Comparison of ENCODE assay signal across 21 cellular contexts in genomic region chr7:36928718-36929117, GRCh38.
"Had no signal": no experiment of that assay in that cellular context is flagged by ENCODE, and none has a peak within 500 bp of the region (broad histone marks: within the 10 kb centered on the region; RNA-seq: fewer than 3 reads in every experiment).

No MANE protein-coding gene starts in this region.

- H3K4me3 ChIP-seq: K562 had no signal

- H3K27ac ChIP-seq: KMS-11, RWPE1 had no signal

- ATAC-seq: HepG2, K562, Panc1, PC-3 had no signal

- H3K9me3 ChIP-seq: SK-N-SH had no signal

- DNase-seq: IMR-90, Kasumi-1, MM.1S, NCI-H1092 treated with DMSO at 0.1 percent for 48 hours, NCI-H1436 treated with DMSO at 0.1 percent for 48 hours, NCI-H1694, NCI-H187 treated with DMSO at 0.1 percent for 48 hours, NCI-H2029 treated with DMSO at 0.1 percent for 48 hours, NCI-H2171 treated with DMSO at 0.1 percent for 48 hours, NCI-H345, NCI-H446 treated with DMSO at 0.1 percent for 48 hours, NCI-H510A treated with DMSO at 0.1 percent for 48 hours, NCI-H526, PC-3, SHP77, SK-N-SH had no signal

- H3K4me2 ChIP-seq: KMS-11, SK-N-SH had no signal

- H3K9ac ChIP-seq: KMS-11, SK-N-SH had no signal
